In the genomic region with DNA sequence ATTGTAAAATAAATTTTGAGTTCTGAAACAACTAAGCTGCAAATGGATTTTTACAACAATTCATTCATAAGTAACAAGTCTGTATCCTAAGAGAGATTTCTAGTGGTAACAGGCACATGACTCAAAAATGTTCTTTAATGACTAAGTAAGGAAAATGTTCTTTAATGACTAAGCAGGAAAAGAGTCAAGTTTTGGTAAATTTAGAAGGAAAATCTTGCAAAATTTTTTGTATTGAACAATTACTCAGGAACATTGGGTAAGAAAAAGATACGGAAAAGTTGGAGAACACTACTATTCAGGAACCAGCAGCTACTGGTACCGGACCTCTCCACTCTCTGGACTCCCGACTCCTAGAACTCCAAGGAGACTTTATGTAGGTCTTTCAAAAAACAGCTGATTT, we compare ENCODE assay signal across 13 cellular contexts. TPM values are rescaled to one million over a fixed set of nuclear protein-coding genes. Genes with fewer than 3 reads are reported as not detected.
DNase-seq lines count a peak whose midpoint lies in the region; ATAC-seq, FAIRE-seq and TF ChIP-seq lines count a peak whose summit lies in the region.
"Had no signal": no experiment of that assay in that cellular context is flagged by ENCODE, and none has a peak within 500 bp of the region (broad histone marks: within the 10 kb centered on the region; RNA-seq: fewer than 3 reads in every experiment).

No MANE protein-coding gene starts in this region.

- H3K36me3 ChIP-seq in astrocyte (ENCODE audit: insufficient read depth, low read length): peaks cover 27% of the 10 kb centered on the region
- peaks cover 0 to 20% of the 10 kb centered on the region in 2 donors for H3K36me3 ChIP-seq in gastroesophageal sphincter
- H3K36me3 ChIP-seq in subcutaneous abdominal adipose tissue (ENCODE audit: control insufficient read depth in 5 of 5, insufficient read depth in 5 of 5, low read length in 5 of 5): peaks cover 3 to 22% (median 14%) of the 10 kb centered on the region in 5 donors

- H3K27me3 ChIP-seq in astrocyte (ENCODE audit: insufficient read depth, low read length) (no peaks in the 10 kb centered on the region), gastroesophageal sphincter (no peaks in the 10 kb centered on the region), subcutaneous abdominal adipose tissue (ENCODE audit: control insufficient read depth in 5 of 5, insufficient read depth in 4 of 5, low read length in 5 of 5) (no peaks in the 10 kb centered on the region)
- H3K27me3 ChIP-seq: neural progenitor cell had no signal

- no peak for TF ChIP-seq POLR2A in gastroesophageal sphincter (IDR thresholded peaks at IDR 0.05)

- H3K27ac Mint-ChIP-seq in astrocyte (ENCODE audit: unreplicated experiment): peak overlapping the region; percentile 15
- H3K27ac Mint-ChIP-seq: activated CD4-positive, alpha-beta memory T cell treated with anti-CD3 and anti-CD28 coated beads, Interleukin-2, amount 10 ng/mL, durations not matched to agents 7 days and 5 days; activated naive CD8-positive, alpha-beta T cell treated with anti-CD3 and anti-CD28 coated beads, Interleukin-2, amount 50 U/mL, for 24 hours; neural progenitor cell; stimulated activated memory B cell treated with anti-CD40 and anti-IgM and Interleukin-4, amounts not matched to agents 10 μg/mL and 1 μg/mL and 100 μg/mL, for 72 hours had no signal

- H3K9ac ChIP-seq in astrocyte (ENCODE audit: low read length) (peak overlapping the region; percentile 57), subcutaneous abdominal adipose tissue (ENCODE audit: low read length in 5 of 5) (peak overlapping the region in 2 of 5 donors; percentile 25)
- H3K9ac ChIP-seq: neural progenitor cell had no signal

- WGBS in gastroesophageal sphincter (ENCODE audit: low coverage in 1 of 2), 2 donors: 73 to 90% methylated on average over 3 of the region's 3 CpGs

- H3K4me3 Mint-ChIP-seq in astrocyte (ENCODE audit: unreplicated experiment): no peak overlapping the region
- H3K4me3 Mint-ChIP-seq: activated CD4-positive, alpha-beta memory T cell treated with anti-CD3 and anti-CD28 coated beads, Interleukin-2, amount 10 ng/mL, durations not matched to agents 7 days and 5 days; activated naive CD8-positive, alpha-beta T cell treated with anti-CD3 and anti-CD28 coated beads, Interleukin-2, amount 50 U/mL, for 24 hours; neural progenitor cell; stimulated activated memory B cell treated with anti-CD40 and anti-IgM and Interleukin-4, amounts not matched to agents 10 μg/mL and 1 μg/mL and 100 μg/mL, for 72 hours had no signal

- H3K4me1 Mint-ChIP-seq in astrocyte (ENCODE audit: low read depth, unreplicated experiment): peaks cover 23% of the 10 kb centered on the region
- H3K4me1 Mint-ChIP-seq: neural progenitor cell; stimulated activated memory B cell treated with anti-CD40 and anti-IgM and Interleukin-4, amounts not matched to agents 10 μg/mL and 1 μg/mL and 100 μg/mL, for 72 hours had no signal

- FAIRE-seq in astrocyte (lab: Jason Lieb, UNC): peak; percentile 94

- H3K9me3 Mint-ChIP-seq in astrocyte (ENCODE audit: unreplicated experiment): no peaks in the 10 kb centered on the region
- H3K9me3 Mint-ChIP-seq: activated CD4-positive, alpha-beta memory T cell treated with anti-CD3 and anti-CD28 coated beads, Interleukin-2, amount 10 ng/mL, durations not matched to agents 7 days and 5 days; activated naive CD8-positive, alpha-beta T cell treated with anti-CD3 and anti-CD28 coated beads, Interleukin-2, amount 50 U/mL, for 24 hours; neural progenitor cell; stimulated activated memory B cell treated with anti-CD40 and anti-IgM and Interleukin-4, amounts not matched to agents 10 μg/mL and 1 μg/mL and 100 μg/mL, for 72 hours had no signal

- no peak for TF ChIP-seq CTCF in HFF-Myc (IDR thresholded peaks at IDR 0.05; ENCODE audit: low read depth, low read length, missing control alignments)
- no peak for TF ChIP-seq CTCF in astrocyte (IDR thresholded peaks at IDR 0.05; ENCODE audit: insufficient read depth, low read depth, low read length)
- no peak for TF ChIP-seq CTCF in gastroesophageal sphincter (IDR thresholded peaks at IDR 0.05)

- TF ChIP-seq EP300 in gastroesophageal sphincter (IDR thresholded peaks at IDR 0.05): no peak

- no peaks in the 10 kb centered on the region for H3K27me3 Mint-ChIP-seq in astrocyte (ENCODE audit: low read depth, unreplicated experiment)
- H3K27me3 Mint-ChIP-seq: activated CD4-positive, alpha-beta memory T cell treated with anti-CD3 and anti-CD28 coated beads, Interleukin-2, amount 10 ng/mL, durations not matched to agents 7 days and 5 days; activated naive CD8-positive, alpha-beta T cell treated with anti-CD3 and anti-CD28 coated beads, Interleukin-2, amount 50 U/mL, for 24 hours; stimulated activated memory B cell treated with anti-CD40 and anti-IgM and Interleukin-4, amounts not matched to agents 10 μg/mL and 1 μg/mL and 100 μg/mL, for 72 hours had no signal

- peaks cover 4% of the 10 kb centered on the region for H3K36me3 Mint-ChIP-seq in astrocyte (ENCODE audit: low read depth, unreplicated experiment)

- H3K9me3 ChIP-seq in astrocyte (ENCODE audit: insufficient read depth, low read depth, low read length) (no peaks in the 10 kb centered on the region), gastroesophageal sphincter (no peaks in the 10 kb centered on the region), subcutaneous abdominal adipose tissue (ENCODE audit: control insufficient read depth in 5 of 5, low read length in 5 of 5) (no peaks in the 10 kb centered on the region)

- H3K4me1 ChIP-seq in astrocyte (ENCODE audit: insufficient read depth, low read length) (peaks cover 18% of the 10 kb centered on the region), gastroesophageal sphincter (peaks cover 0 to 5% (median 0%) of the 10 kb centered on the region in 3 donors), subcutaneous abdominal adipose tissue (ENCODE audit: control insufficient read depth in 5 of 5, insufficient read depth in 5 of 5, low read length in 5 of 5) (peaks cover 0 to 7% (median 2%) of the 10 kb centered on the region in 5 donors)
- H3K4me1 ChIP-seq: neural progenitor cell had no signal

- no peak overlapping the region for H2AFZ ChIP-seq in astrocyte (ENCODE audit: low read depth, low read length)
- H2AFZ ChIP-seq: neural progenitor cell had no signal

- peak overlapping the region; percentile 90 for H3K27ac ChIP-seq in astrocyte (ENCODE audit: low read depth, low read length)
- no peak overlapping the region for H3K27ac ChIP-seq in gastroesophageal sphincter
- H3K27ac ChIP-seq in subcutaneous abdominal adipose tissue (ENCODE audit: low read depth, low read length): peak overlapping the region; percentile 48
- H3K27ac ChIP-seq: neural progenitor cell had no signal

- H3K4me2 ChIP-seq in astrocyte (ENCODE audit: low read length): peak overlapping the region; percentile 69
- H3K4me2 ChIP-seq: neural progenitor cell had no signal

- no peaks in the 10 kb centered on the region for H4K20me1 ChIP-seq in astrocyte (ENCODE audit: insufficient read depth, low read length)

- H3K4me3 ChIP-seq in HFF-Myc (replicated peaks; ENCODE audit: low read depth, low read length) (no peak overlapping the region), astrocyte (ENCODE audit: insufficient read depth, low read depth, low read length) (peak overlapping the region; percentile 24), gastroesophageal sphincter (no peak overlapping the region), subcutaneous abdominal adipose tissue (ENCODE audit: low read depth in 1 of 5, low read length in 5 of 5) (no peak overlapping the region)
- H3K4me3 ChIP-seq: neural progenitor cell had no signal

- peak; percentile 84 for ATAC-seq in gastroesophageal sphincter
- ATAC-seq: activated naive CD8-positive, alpha-beta T cell treated with anti-CD3 and anti-CD28 coated beads, Interleukin-2, amount 50 U/mL, for 24 hours; stimulated activated memory B cell treated with anti-CD40 and anti-IgM and Interleukin-4, amounts not matched to agents 10 μg/mL and 1 μg/mL and 100 μg/mL, for 72 hours had no signal

- DNase-seq in HFF-Myc (ENCODE audit: extremely low read depth, low read depth) (peak; percentile 15), astrocyte (ENCODE audit: low read depth) (peak; percentile 85), DMS79 (lab: John Stamatoyannopoulos, UW) (no peak), NCI-H526 (lab: John Stamatoyannopoulos, UW) (no peak)
- no peak for DNase-seq in activated CD8-positive, alpha-beta memory T cell treated with anti-CD3 and anti-CD28 coated beads, Interleukin-2, amount 50 U/mL, for 4 hours
- DNase-seq: activated CD4-positive, alpha-beta memory T cell treated with anti-CD3 and anti-CD28 coated beads, Interleukin-2, amount 10 ng/mL, durations not matched to agents 7 days and 5 days; activated naive CD8-positive, alpha-beta T cell treated with anti-CD3 and anti-CD28 coated beads, Interleukin-2, amount 50 U/mL, for 24 hours; left cardiac atrium; NCI-H748 treated with DMSO at 0.1 percent for 48 hours had no signal

- peaks cover 47% of the 10 kb centered on the region for H3K79me2 ChIP-seq in astrocyte (ENCODE audit: insufficient read depth, low read length)

RNA-seq across cellular contexts. Expression of a gene that starts 33.5 kb away (rescaled TPM):
- total RNA-seq in astrocyte (78.5 and 79.8 TPM in 2 replicates), gastroesophageal sphincter (10 to 100 TPM; 39.7 to 87.7 (median 52.7) TPM)

Comparison
In these comparisons a context has a peak if more than half of its experiments do, and no peak if none do; other contexts are left out.
1. DNase-seq: peak in HFF-Myc (single experiment) and astrocyte (single experiment); none in DMS79 (single experiment), activated CD8-positive, alpha-beta memory T cell treated with anti-CD3 and anti-CD28 coated beads, Interleukin-2, amount 50 U/mL, for 4 hours (single experiment) and NCI-H526 (0 of 2).
2. H3K27ac ChIP-seq: peak in astrocyte (single experiment) and subcutaneous abdominal adipose tissue (single experiment); none in gastroesophageal sphincter (0 of 4).